Comparison of ENCODE assay signal across 9 cellular contexts in genomic region chr10:82150123-82150900, GRCh38.
DNase-seq lines count a peak whose midpoint lies in the region; ATAC-seq and TF ChIP-seq lines count a peak whose summit lies in the region.
"Had no signal": no experiment of that assay in that cellular context is flagged by ENCODE, and none has a peak within 500 bp of the region (broad histone marks: within the 10 kb centered on the region; RNA-seq: fewer than 3 reads in every experiment).

No MANE protein-coding gene starts in this region.

- intact Hi-C loops in sciatic nerve (cut with DNase I) = no loop called here

- H3K4me3 ChIP-seq in H7 (ENCODE audit: insufficient read depth, low read depth, low read length) = no peak overlapping the region
- no peak overlapping the region for H3K4me3 ChIP-seq in kidney epithelial cell (ENCODE audit: low read depth, low read length)

- TF ChIP-seq CTCF in kidney epithelial cell (IDR thresholded peaks at IDR 0.05; ENCODE audit: insufficient read depth, low read length, poor library complexity, severe bottlenecking) = peak; percentile 50

- no peaks in the 10 kb centered on the region for H3K27me3 ChIP-seq in H7 (ENCODE audit: control insufficient read depth, insufficient read depth, low read length)
- no peaks in the 10 kb centered on the region for H3K27me3 ChIP-seq in kidney epithelial cell (ENCODE audit: control insufficient read depth, insufficient read depth, low read length)
- H3K27me3 ChIP-seq: neutrophil had no signal

- DNase-seq in COLO829 (ENCODE audit: low spot score) (peak; percentile 3), H7 (peak; percentile 21), SW480 (ENCODE audit: low spot score) (peak; percentile 5), kidney epithelial cell (ENCODE audit: low read depth) (no peak), sciatic nerve (ENCODE audit: low spot score) (no peak), LoVo (ENCODE audit: low spot score) (no peak)
- DNase-seq in stimulated activated CD8-positive, alpha-beta memory T cell treated with anti-CD3 and anti-CD28 coated beads, Interleukin-4, amount 100 ng/mL, for 48 hours = no peak

- no peaks in the 10 kb centered on the region for H3K36me3 ChIP-seq in H7 (replicated peaks; ENCODE audit: control insufficient read depth, insufficient read depth, low read length)
- no peaks in the 10 kb centered on the region for H3K36me3 ChIP-seq in kidney epithelial cell (ENCODE audit: control insufficient read depth, insufficient read depth, low read length)
- H3K36me3 ChIP-seq: neutrophil had no signal

- ATAC-seq in sciatic nerve (no peak), HG02981 (IDR thresholded peaks at IDR 0.05; ENCODE audit: unreplicated experiment) (no peak)

Comparison
In these comparisons a context has a peak if more than half of its experiments do, and no peak if none do; other contexts are left out.
1. DNase-seq: peak in COLO829 (single experiment), H7 (single experiment) and SW480 (single experiment); none in kidney epithelial cell (single experiment), sciatic nerve (single experiment), LoVo (single experiment) and stimulated activated CD8-positive, alpha-beta memory T cell treated with anti-CD3 and anti-CD28 coated beads, Interleukin-4, amount 100 ng/mL, for 48 hours (single experiment).